8 cellular contexts compared by ENCODE assay signal in the genomic region with DNA sequence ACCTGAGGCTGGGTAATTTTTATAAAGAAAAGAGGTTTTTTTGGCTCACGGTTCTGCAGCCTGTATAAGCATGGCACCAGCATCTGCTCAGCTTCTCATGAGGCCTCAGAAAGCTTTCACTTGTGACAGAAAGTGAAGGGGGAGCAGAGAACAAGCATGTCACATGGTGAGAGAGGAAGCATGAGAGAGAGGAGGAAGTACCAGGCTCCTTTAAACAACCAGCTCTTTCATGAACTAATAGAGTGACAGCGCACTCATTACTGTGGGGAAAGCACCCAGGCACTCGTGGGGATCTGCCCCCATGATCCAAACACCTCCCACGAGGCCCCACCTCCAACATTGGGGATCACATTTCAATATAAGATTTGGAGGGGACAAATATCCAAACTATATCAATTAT.
A peak's percentile ranks its signal among the peaks of the same experiment; 100 is the strongest.
DNase-seq lines count a peak whose midpoint lies in the region; ATAC-seq and TF ChIP-seq lines count a peak whose summit lies in the region.

No MANE protein-coding gene starts in this region.

- peaks cover 22% of the 10 kb centered on the region for H3K4me1 Mint-ChIP-seq in activated CD4-positive, alpha-beta T cell treated with anti-CD3 and anti-CD28 coated beads for 36 hours
- H3K4me1 Mint-ChIP-seq in activated CD8-positive, alpha-beta T cell treated with anti-CD3 and anti-CD28 coated beads, Interleukin-2, amount 10 ng/mL, durations not matched to agents 7 days and 5 days (ENCODE audit: low read depth) = peaks cover 18% of the 10 kb centered on the region
- H3K4me1 Mint-ChIP-seq in naive thymus-derived CD4-positive, alpha-beta T cell = peaks cover 14 to 50% (median 25%) of the 10 kb centered on the region in 7 donors
- H3K4me1 Mint-ChIP-seq in endodermal cell = peaks cover 5% of the 10 kb centered on the region
- H3K4me1 Mint-ChIP-seq in glutamatergic neuron (ENCODE audit: low read depth, unreplicated experiment) = peaks cover 17% of the 10 kb centered on the region

- WGBS in endodermal cell (ENCODE audit: insufficient coverage in 1 of 2, insufficient read length in 1 of 2), 2 experiments = 81 to 95% methylated on average over 2 to 4 of the region's 4 CpGs

- DNase-seq in activated CD4-positive, alpha-beta T cell treated with anti-CD3 and anti-CD28 coated beads for 36 hours = peak; percentile 23
- no peak for DNase-seq in activated CD4-positive, alpha-beta T cell treated with anti-CD3 and anti-CD28 coated beads, Interleukin-2, amount 50 U/mL, for 48 hours
- peak; percentile 40 for DNase-seq in activated CD8-positive, alpha-beta T cell treated with anti-CD3 and anti-CD28 coated beads, Interleukin-2, amount 10 ng/mL, durations not matched to agents 7 days and 5 days
- DNase-seq in naive thymus-derived CD4-positive, alpha-beta T cell = peak in 6 of 9 donors; percentile 4 to 32 (median 22)
- DNase-seq in endodermal cell (no peak), glutamatergic neuron (no peak)

- H3K4me3 Mint-ChIP-seq in activated CD4-positive, alpha-beta T cell treated with anti-CD3 and anti-CD28 coated beads for 36 hours = peak overlapping the region; percentile 9
- H3K4me3 Mint-ChIP-seq in activated CD8-positive, alpha-beta T cell treated with anti-CD3 and anti-CD28 coated beads, Interleukin-2, amount 10 ng/mL, durations not matched to agents 7 days and 5 days = no peak overlapping the region
- peak overlapping the region in 9 of 10 donors; percentile 18 to 67 (median 56) for H3K4me3 Mint-ChIP-seq in naive thymus-derived CD4-positive, alpha-beta T cell
- H3K4me3 Mint-ChIP-seq in endodermal cell (no peak overlapping the region), glutamatergic neuron (ENCODE audit: unreplicated experiment) (no peak overlapping the region)

- H3K9ac ChIP-seq in endodermal cell (ENCODE audit: extremely low read depth, low read length, poor library complexity, severe bottlenecking) = no peak overlapping the region

- H3K27ac ChIP-seq in naive thymus-derived CD4-positive, alpha-beta T cell (ENCODE audit: low read depth, low read length) = no peak overlapping the region
- no peak overlapping the region for H3K27ac ChIP-seq in endodermal cell (ENCODE audit: low read depth, low read length)

- H3K36me3 Mint-ChIP-seq in activated CD4-positive, alpha-beta T cell treated with anti-CD3 and anti-CD28 coated beads for 36 hours (ENCODE audit: low read depth) = peaks cover 7% of the 10 kb centered on the region
- peaks cover 17% of the 10 kb centered on the region for H3K36me3 Mint-ChIP-seq in activated CD8-positive, alpha-beta T cell treated with anti-CD3 and anti-CD28 coated beads, Interleukin-2, amount 10 ng/mL, durations not matched to agents 7 days and 5 days (ENCODE audit: low read depth)
- H3K36me3 Mint-ChIP-seq in naive thymus-derived CD4-positive, alpha-beta T cell = peaks cover 5 to 38% (median 19%) of the 10 kb centered on the region in 5 donors
- H3K36me3 Mint-ChIP-seq in endodermal cell (ENCODE audit: low read depth) (peaks cover 14% of the 10 kb centered on the region), glutamatergic neuron (ENCODE audit: unreplicated experiment) (peaks cover 12% of the 10 kb centered on the region)

- H3K36me3 ChIP-seq in naive thymus-derived CD4-positive, alpha-beta T cell (ENCODE audit: control insufficient read depth in 2 of 3, insufficient read depth in 3 of 3, low read length in 3 of 3) = no peaks in the 10 kb centered on the region
- H3K36me3 ChIP-seq in endodermal cell (ENCODE audit: control insufficient read depth, insufficient read depth, low read length) = peaks cover 9% of the 10 kb centered on the region

- POLR2A ChIA-PET in activated CD4-positive, alpha-beta T cell treated with anti-CD3 and anti-CD28 coated beads for 36 hours (lab: Charles Lee) = interaction anchor here (0.6 kb wide), 2 partner anchors 41 to 1302 kb away, joined by 3 to 4 read pairs; no protein-coding TSS in a partner anchor
- POLR2A ChIA-PET in activated CD8-positive, alpha-beta T cell treated with anti-CD3 and anti-CD28 coated beads, Interleukin-2, amount 10 ng/mL, durations not matched to agents 7 days and 5 days (lab: Charles Lee) = interaction anchor here (1.1 kb wide), 1 partner anchor 87 kb away, joined by 3 read pairs; a partner anchor contains a TSS
- POLR2A ChIA-PET in naive thymus-derived CD4-positive, alpha-beta T cell (lab: Charles Lee) = no interaction called here

- H3K4me1 ChIP-seq in naive thymus-derived CD4-positive, alpha-beta T cell (ENCODE audit: control insufficient read depth in 2 of 2, insufficient read depth in 2 of 2, low read length in 2 of 2) = peaks cover 0 to 8% of the 10 kb centered on the region in 2 donors
- H3K4me1 ChIP-seq in endodermal cell (ENCODE audit: control insufficient read depth, insufficient read depth, low read length) = no peaks in the 10 kb centered on the region

- no peaks in the 10 kb centered on the region for H3K27me3 Mint-ChIP-seq in activated CD4-positive, alpha-beta T cell treated with anti-CD3 and anti-CD28 coated beads for 36 hours
- H3K27me3 Mint-ChIP-seq in activated CD8-positive, alpha-beta T cell treated with anti-CD3 and anti-CD28 coated beads, Interleukin-2, amount 10 ng/mL, durations not matched to agents 7 days and 5 days (ENCODE audit: low read depth) = no peaks in the 10 kb centered on the region
- no peaks in the 10 kb centered on the region for H3K27me3 Mint-ChIP-seq in naive thymus-derived CD4-positive, alpha-beta T cell
- H3K27me3 Mint-ChIP-seq in endodermal cell (ENCODE audit: insufficient read depth) (no peaks in the 10 kb centered on the region), glutamatergic neuron (ENCODE audit: unreplicated experiment) (peaks cover 2% of the 10 kb centered on the region)

- H3K27ac Mint-ChIP-seq in activated CD4-positive, alpha-beta T cell treated with anti-CD3 and anti-CD28 coated beads for 36 hours = peak overlapping the region; percentile 48
- H3K27ac Mint-ChIP-seq in activated CD8-positive, alpha-beta T cell treated with anti-CD3 and anti-CD28 coated beads, Interleukin-2, amount 10 ng/mL, durations not matched to agents 7 days and 5 days = no peak overlapping the region
- peak overlapping the region in 7 of 9 donors; percentile 7 to 72 (median 19) for H3K27ac Mint-ChIP-seq in naive thymus-derived CD4-positive, alpha-beta T cell
- H3K27ac Mint-ChIP-seq in endodermal cell = no peak overlapping the region
- no peak overlapping the region for H3K27ac Mint-ChIP-seq in glutamatergic neuron (ENCODE audit: unreplicated experiment)

- TF ChIP-seq CTCF in endodermal cell (conservative IDR thresholded peaks at IDR 0.05) (no peak), glutamatergic neuron (IDR thresholded peaks at IDR 0.05; ENCODE audit: partially characterized antibody, unreplicated experiment) (no peak)

- intact Hi-C loops in activated CD4-positive, alpha-beta T cell treated with anti-CD3 and anti-CD28 coated beads for 36 hours (cut with DNase I, micrococcal nuclease) = no loop called here
- intact Hi-C loops in naive thymus-derived CD4-positive, alpha-beta T cell (cut with micrococcal nuclease) = no loop called here

- CTCF ChIA-PET in activated CD4-positive, alpha-beta T cell treated with anti-CD3 and anti-CD28 coated beads for 36 hours (lab: Charles Lee) = interaction anchor here (0.7 to 1.0 kb wide), 2 partner anchors 275 to 686 kb away, joined by 3 read pairs; a partner anchor contains a TSS
- CTCF ChIA-PET in activated CD8-positive, alpha-beta T cell treated with anti-CD3 and anti-CD28 coated beads, Interleukin-2, amount 10 ng/mL, durations not matched to agents 7 days and 5 days (lab: Charles Lee) = interaction anchor here (1.1 to 1.5 kb wide), 2 partner anchors 74 to 332 kb away, joined by 3 read pairs; no protein-coding TSS in a partner anchor
- CTCF ChIA-PET in naive thymus-derived CD4-positive, alpha-beta T cell (lab: Charles Lee) = interaction anchor here (0.6 kb wide), 1 partner anchor 83 kb away, joined by 3 read pairs; no protein-coding TSS in a partner anchor

- peak; percentile 94 for ATAC-seq in activated CD4-positive, alpha-beta T cell treated with anti-CD3 and anti-CD28 coated beads for 36 hours
- peak; percentile 91 for ATAC-seq in HG03196 (IDR thresholded peaks at IDR 0.05; ENCODE audit: unreplicated experiment)
- peak; percentile 79 for ATAC-seq in activated CD8-positive, alpha-beta T cell treated with anti-CD3 and anti-CD28 coated beads, Interleukin-2, amount 10 ng/mL, durations not matched to agents 7 days and 5 days
- ATAC-seq in naive thymus-derived CD4-positive, alpha-beta T cell = peak; percentile 95
- no peak for ATAC-seq in HG02970 (IDR thresholded peaks at IDR 0.05; ENCODE audit: low FRiP score, unreplicated experiment)

- H3K27me3 ChIP-seq in naive thymus-derived CD4-positive, alpha-beta T cell (ENCODE audit: control insufficient read depth in 2 of 2, insufficient read depth in 2 of 2, low read length in 2 of 2) = no peaks in the 10 kb centered on the region
- H3K27me3 ChIP-seq in endodermal cell (ENCODE audit: control insufficient read depth, insufficient read depth, low read length, poor library complexity, severe bottlenecking) = no peaks in the 10 kb centered on the region

- H3K4me3 ChIP-seq in naive thymus-derived CD4-positive, alpha-beta T cell (ENCODE audit: low read length) = no peak overlapping the region
- no peak overlapping the region for H3K4me3 ChIP-seq in endodermal cell (ENCODE audit: low read length)

- H3K9me3 ChIP-seq in naive thymus-derived CD4-positive, alpha-beta T cell (ENCODE audit: control insufficient read depth in 2 of 3, low read length in 3 of 3) = no peaks in the 10 kb centered on the region
- H3K9me3 ChIP-seq in endodermal cell (ENCODE audit: control insufficient read depth, low read length) = no peaks in the 10 kb centered on the region

- no peaks in the 10 kb centered on the region for H3K9me3 Mint-ChIP-seq in activated CD4-positive, alpha-beta T cell treated with anti-CD3 and anti-CD28 coated beads for 36 hours (ENCODE audit: low read depth)
- H3K9me3 Mint-ChIP-seq in activated CD8-positive, alpha-beta T cell treated with anti-CD3 and anti-CD28 coated beads, Interleukin-2, amount 10 ng/mL, durations not matched to agents 7 days and 5 days (ENCODE audit: insufficient read depth) = no peaks in the 10 kb centered on the region
- peaks cover 0 to 5% (median 0%) of the 10 kb centered on the region in 11 donors for H3K9me3 Mint-ChIP-seq in naive thymus-derived CD4-positive, alpha-beta T cell
- no peaks in the 10 kb centered on the region for H3K9me3 Mint-ChIP-seq in endodermal cell
- no peaks in the 10 kb centered on the region for H3K9me3 Mint-ChIP-seq in glutamatergic neuron (ENCODE audit: unreplicated experiment)

Comparison
In these comparisons a context has a peak if more than half of its experiments do, and no peak if none do; other contexts are left out.
1. DNase-seq: peak in activated CD4-positive, alpha-beta T cell treated with anti-CD3 and anti-CD28 coated beads for 36 hours (single experiment), activated CD8-positive, alpha-beta T cell treated with anti-CD3 and anti-CD28 coated beads, Interleukin-2, amount 10 ng/mL, durations not matched to agents 7 days and 5 days (single experiment) and naive thymus-derived CD4-positive, alpha-beta T cell (6 of 9); none in activated CD4-positive, alpha-beta T cell treated with anti-CD3 and anti-CD28 coated beads, Interleukin-2, amount 50 U/mL, for 48 hours (0 of 2), endodermal cell (single experiment) and glutamatergic neuron (single experiment).
2. H3K27ac Mint-ChIP-seq: peak in activated CD4-positive, alpha-beta T cell treated with anti-CD3 and anti-CD28 coated beads for 36 hours (single experiment) and naive thymus-derived CD4-positive, alpha-beta T cell (7 of 9); none in activated CD8-positive, alpha-beta T cell treated with anti-CD3 and anti-CD28 coated beads, Interleukin-2, amount 10 ng/mL, durations not matched to agents 7 days and 5 days (single experiment), endodermal cell (single experiment) and glutamatergic neuron (single experiment).
3. H3K4me3 Mint-ChIP-seq: peak in activated CD4-positive, alpha-beta T cell treated with anti-CD3 and anti-CD28 coated beads for 36 hours (single experiment) and naive thymus-derived CD4-positive, alpha-beta T cell (9 of 10); none in activated CD8-positive, alpha-beta T cell treated with anti-CD3 and anti-CD28 coated beads, Interleukin-2, amount 10 ng/mL, durations not matched to agents 7 days and 5 days (single experiment), endodermal cell (single experiment) and glutamatergic neuron (single experiment).